2 cellular contexts compared by ENCODE assay signal in the genomic region with DNA sequence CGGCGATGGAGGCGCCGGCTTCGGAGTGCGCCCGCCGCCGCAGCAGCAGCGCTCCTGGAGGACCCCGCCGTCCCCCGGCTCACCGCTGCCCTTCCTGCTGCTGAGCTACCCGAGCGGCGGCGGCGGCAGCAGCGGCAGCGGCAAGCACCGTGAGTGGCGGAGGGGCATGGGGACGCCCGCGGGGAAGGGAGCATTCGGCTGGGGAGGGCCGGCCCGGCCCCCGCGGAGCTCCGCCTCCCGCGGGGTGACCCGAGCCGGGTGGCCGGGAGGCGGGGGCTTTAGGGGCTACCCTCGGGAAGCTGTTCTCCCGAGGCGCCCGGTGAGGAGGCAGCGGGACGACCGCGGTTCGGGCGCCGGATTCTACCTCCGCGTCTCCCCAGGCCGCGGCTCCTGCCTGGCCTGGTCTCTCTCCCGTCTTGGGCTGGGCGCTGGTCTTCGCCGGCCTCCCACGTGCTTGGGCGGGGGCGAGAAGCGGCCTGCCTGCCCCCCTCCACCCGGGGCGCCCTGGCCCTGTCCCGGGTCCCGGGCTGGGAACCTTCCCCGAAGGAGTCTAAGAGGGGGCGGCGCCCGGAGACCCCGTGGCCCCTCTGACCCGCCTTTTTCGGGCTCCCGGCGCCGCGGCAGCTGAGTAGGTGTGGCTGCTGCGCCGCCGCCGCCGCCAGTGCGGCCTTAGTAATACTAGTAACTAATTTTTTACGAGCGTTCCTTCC.
TF ChIP-seq lines count a peak whose summit lies in the region.

No MANE protein-coding gene starts in this region.

TF ChIP-seq in Ishikawa, 13 proteins besides CTCF, POLR2A, EP300 and RAD21 (continued from another document):
- TF ChIP-seq, protein P1, sequence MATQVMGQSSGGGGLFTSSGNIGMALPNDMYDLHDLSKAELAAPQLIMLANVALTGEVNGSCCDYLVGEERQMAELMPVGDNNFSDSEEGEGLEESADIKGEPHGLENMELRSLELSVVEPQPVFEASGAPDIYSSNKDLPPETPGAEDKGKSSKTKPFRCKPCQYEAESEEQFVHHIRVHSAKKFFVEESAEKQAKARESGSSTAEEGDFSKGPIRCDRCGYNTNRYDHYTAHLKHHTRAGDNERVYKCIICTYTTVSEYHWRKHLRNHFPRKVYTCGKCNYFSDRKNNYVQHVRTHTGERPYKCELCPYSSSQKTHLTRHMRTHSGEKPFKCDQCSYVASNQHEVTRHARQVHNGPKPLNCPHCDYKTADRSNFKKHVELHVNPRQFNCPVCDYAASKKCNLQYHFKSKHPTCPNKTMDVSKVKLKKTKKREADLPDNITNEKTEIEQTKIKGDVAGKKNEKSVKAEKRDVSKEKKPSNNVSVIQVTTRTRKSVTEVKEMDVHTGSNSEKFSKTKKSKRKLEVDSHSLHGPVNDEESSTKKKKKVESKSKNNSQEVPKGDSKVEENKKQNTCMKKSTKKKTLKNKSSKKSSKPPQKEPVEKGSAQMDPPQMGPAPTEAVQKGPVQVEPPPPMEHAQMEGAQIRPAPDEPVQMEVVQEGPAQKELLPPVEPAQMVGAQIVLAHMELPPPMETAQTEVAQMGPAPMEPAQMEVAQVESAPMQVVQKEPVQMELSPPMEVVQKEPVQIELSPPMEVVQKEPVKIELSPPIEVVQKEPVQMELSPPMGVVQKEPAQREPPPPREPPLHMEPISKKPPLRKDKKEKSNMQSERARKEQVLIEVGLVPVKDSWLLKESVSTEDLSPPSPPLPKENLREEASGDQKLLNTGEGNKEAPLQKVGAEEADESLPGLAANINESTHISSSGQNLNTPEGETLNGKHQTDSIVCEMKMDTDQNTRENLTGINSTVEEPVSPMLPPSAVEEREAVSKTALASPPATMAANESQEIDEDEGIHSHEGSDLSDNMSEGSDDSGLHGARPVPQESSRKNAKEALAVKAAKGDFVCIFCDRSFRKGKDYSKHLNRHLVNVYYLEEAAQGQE (IDR thresholded peaks at IDR 0.05; ENCODE audit: low read depth), result no peak
- TF ChIP-seq, protein P2, sequence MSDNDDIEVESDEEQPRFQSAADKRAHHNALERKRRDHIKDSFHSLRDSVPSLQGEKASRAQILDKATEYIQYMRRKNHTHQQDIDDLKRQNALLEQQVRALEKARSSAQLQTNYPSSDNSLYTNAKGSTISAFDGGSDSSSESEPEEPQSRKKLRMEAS (IDR thresholded peaks at IDR 0.05), result peak; percentile 95
- peak; percentile 75 for TF ChIP-seq ZBTB7A (IDR thresholded peaks at IDR 0.05; ENCODE audit: low read depth)
- TF ChIP-seq TAF1 (IDR thresholded peaks at IDR 0.05; ENCODE audit: low read depth), result peak; percentile 47; the same call in 1 of the 2 replicates
- no peak for TF ChIP-seq YY1 (IDR thresholded peaks at IDR 0.05; ENCODE audit: low read depth)
- TF ChIP-seq NFIC (IDR thresholded peaks at IDR 0.05), result no peak
- TF ChIP-seq, protein P3, sequence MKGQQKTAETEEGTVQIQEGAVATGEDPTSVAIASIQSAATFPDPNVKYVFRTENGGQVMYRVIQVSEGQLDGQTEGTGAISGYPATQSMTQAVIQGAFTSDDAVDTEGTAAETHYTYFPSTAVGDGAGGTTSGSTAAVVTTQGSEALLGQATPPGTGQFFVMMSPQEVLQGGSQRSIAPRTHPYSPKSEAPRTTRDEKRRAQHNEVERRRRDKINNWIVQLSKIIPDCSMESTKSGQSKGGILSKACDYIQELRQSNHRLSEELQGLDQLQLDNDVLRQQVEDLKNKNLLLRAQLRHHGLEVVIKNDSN (IDR thresholded peaks at IDR 0.05), result peak; percentile 65

TF ChIP-seq in SK-N-SH, 30 proteins besides CTCF, POLR2A, EP300 and RAD21 (continued from another document):
- TF ChIP-seq, protein P2 (IDR thresholded peaks at IDR 0.05; ENCODE audit: low read depth), result peak; percentile 91
- TF ChIP-seq EZH2phosphoT487 (IDR thresholded peaks at IDR 0.05; ENCODE audit: borderline replicate concordance, low read depth), result no peak
- no peak for TF ChIP-seq SMC3 (IDR thresholded peaks at IDR 0.05; ENCODE audit: low read depth, low read length)
- no peak for TF ChIP-seq FOXM1 (IDR thresholded peaks at IDR 0.05; ENCODE audit: low read depth)
- TF ChIP-seq MXI1 (IDR thresholded peaks at IDR 0.05; ENCODE audit: low read depth, low read length), result peak; percentile 68
- TF ChIP-seq, protein P3 (IDR thresholded peaks at IDR 0.05; ENCODE audit: borderline replicate concordance, low read depth), result peak; percentile 62
- no peak for TF ChIP-seq GABPA (IDR thresholded peaks at IDR 0.05; ENCODE audit: low read depth)
- TF ChIP-seq TCF12 (IDR thresholded peaks at IDR 0.05), result no peak
